10 cellular contexts compared by ENCODE assay signal in the genomic region with DNA sequence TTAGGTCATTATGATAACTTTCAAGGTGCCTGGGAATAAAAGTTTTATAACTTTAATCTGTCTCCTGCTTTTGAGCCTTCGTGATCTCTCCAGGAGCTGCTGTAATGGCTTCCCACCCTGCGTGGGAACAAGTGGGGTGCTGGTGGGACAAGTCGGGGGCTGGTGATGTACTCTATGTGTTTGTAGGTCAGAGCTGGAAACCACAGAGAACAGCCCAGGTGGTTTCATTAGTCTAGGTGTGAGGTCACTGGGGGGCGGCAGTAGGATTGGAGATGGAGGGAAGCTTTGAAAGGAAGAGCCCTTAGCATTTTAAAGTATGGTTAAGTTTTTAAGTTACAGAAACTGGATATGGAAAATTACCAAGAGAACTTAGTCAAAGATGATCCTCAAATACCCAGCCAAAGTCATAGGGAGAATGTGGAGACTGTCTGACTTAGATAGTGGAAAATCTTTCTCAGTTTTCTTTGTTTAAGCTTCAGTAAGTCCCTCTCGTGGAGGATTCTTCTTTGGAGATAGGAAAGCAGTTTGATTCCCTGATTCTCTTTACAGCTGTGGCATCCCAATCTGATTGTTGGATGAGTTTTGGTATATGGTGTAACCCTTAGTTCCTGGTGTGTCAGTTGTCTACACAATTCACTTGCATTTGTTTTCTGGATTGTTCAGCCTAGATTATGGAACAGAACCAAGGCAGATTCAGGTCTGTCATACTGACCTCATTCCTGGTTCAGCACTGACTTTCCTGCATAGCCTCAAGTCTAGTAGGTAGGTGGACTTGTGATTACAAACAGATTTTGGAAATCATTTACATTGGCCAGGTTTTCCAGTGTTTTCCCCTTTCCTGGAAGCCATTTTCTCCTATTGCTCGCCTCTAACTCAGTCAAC.
A peak's percentile ranks its signal among the peaks of the same experiment; 100 is the strongest.
DNase-seq lines count a peak whose midpoint lies in the region; ATAC-seq and TF ChIP-seq lines count a peak whose summit lies in the region.
"Had no signal": no experiment of that assay in that cellular context is flagged by ENCODE, and none has a peak within 500 bp of the region (broad histone marks: within the 10 kb centered on the region; RNA-seq: fewer than 3 reads in every experiment).

No MANE protein-coding gene starts in this region.

- ATAC-seq in heart left ventricle (no peak), HG03469 (IDR thresholded peaks at IDR 0.05; ENCODE audit: unreplicated experiment) (peak; percentile 45)

- peaks cover 0 to 5% (median 2%) of the 10 kb centered on the region in 3 donors for H3K27me3 Mint-ChIP-seq in immature natural killer cell (ENCODE audit: low read depth in 3 of 3)

- TF ChIP-seq CTCF in heart left ventricle (IDR thresholded peaks at IDR 0.05) (no peak), vagina (IDR thresholded peaks at IDR 0.05) (no peak)

- no peaks in the 10 kb centered on the region for H3K27me3 ChIP-seq in heart left ventricle
- H3K27me3 ChIP-seq in vagina: no peaks in the 10 kb centered on the region

- peaks cover 85 to 95% of the 10 kb centered on the region in 2 donors for H3K4me1 Mint-ChIP-seq in immature natural killer cell
- H3K4me1 Mint-ChIP-seq: B cell had no signal

- peaks cover 18 to 78% (median 58%) of the 10 kb centered on the region in 12 donors for H3K4me1 ChIP-seq in heart left ventricle
- H3K4me1 ChIP-seq in vagina: peaks cover 75% of the 10 kb centered on the region

- H3K4me3 ChIP-seq in heart left ventricle: no peak overlapping the region
- no peak overlapping the region for H3K4me3 ChIP-seq in vagina

- peak overlapping the region; percentile 80 to 97 (median 87) for H3K27ac Mint-ChIP-seq in immature natural killer cell
- H3K27ac Mint-ChIP-seq: B cell had no signal

- no peaks in the 10 kb centered on the region for H3K9me3 Mint-ChIP-seq in immature natural killer cell

- intact Hi-C loops in heart left ventricle (cut with DNase I) (loop anchor here in 2 of 10 donors (10.0 kb wide), 2 partner anchors 50 to 110 kb away; no protein-coding TSS in a partner anchor), cardiac septum (cut with DNase I) (no loop called here), vagina (cut with DNase I) (no loop called here)

- peaks cover 0 to 4% (median 0%) of the 10 kb centered on the region in 12 donors for H3K9me3 ChIP-seq in heart left ventricle
- no peaks in the 10 kb centered on the region for H3K9me3 ChIP-seq in vagina

- DNase-seq in heart left ventricle: no peak
- no peak for DNase-seq in cardiac septum (ENCODE audit: low spot score)
- DNase-seq in immature natural killer cell: peak in 2 of 3 donors; percentile 35 to 41
- no peak for DNase-seq in vagina (ENCODE audit: extremely low spot score in 2 of 2)
- no peak for DNase-seq in epidermal melanocyte (ENCODE audit: insufficient read length, low spot score)
- no peak for DNase-seq in GOT3 (lab: John Stamatoyannopoulos, UW)
- no peak for DNase-seq in NCI-H2107 (lab: John Stamatoyannopoulos, UW)
- DNase-seq: SIG-M5 had no signal

- peak overlapping the region; percentile 8 to 71 (median 60) for H3K4me3 Mint-ChIP-seq in immature natural killer cell
- H3K4me3 Mint-ChIP-seq: B cell had no signal

- H3K27ac ChIP-seq in heart left ventricle (peak overlapping the region in 9 of 12 donors; percentile 1 to 88 (median 78)), vagina (peak overlapping the region; percentile 79)

- H3K36me3 ChIP-seq in heart left ventricle (no peaks in the 10 kb centered on the region), vagina (no peaks in the 10 kb centered on the region)

- H3K36me3 Mint-ChIP-seq in immature natural killer cell: peaks cover 0 to 4% (median 3%) of the 10 kb centered on the region in 3 donors

- TF ChIP-seq POLR2A in heart left ventricle (IDR thresholded peaks at IDR 0.05) (no peak), vagina (IDR thresholded peaks at IDR 0.05) (no peak)

- 87 to 90% (median 88%) methylated on average over 6 of the region's 6 CpGs for WGBS in heart left ventricle, 4 donors

Comparison
In these comparisons a context has a peak if more than half of its experiments do, and no peak if none do; other contexts are left out.
1. DNase-seq: peak in immature natural killer cell (2 of 3); none in heart left ventricle (0 of 5), cardiac septum (single experiment), vagina (0 of 2), epidermal melanocyte (single experiment), GOT3 (single experiment) and NCI-H2107 (single experiment).